22 cellular contexts compared by ENCODE assay signal in the genomic region with DNA sequence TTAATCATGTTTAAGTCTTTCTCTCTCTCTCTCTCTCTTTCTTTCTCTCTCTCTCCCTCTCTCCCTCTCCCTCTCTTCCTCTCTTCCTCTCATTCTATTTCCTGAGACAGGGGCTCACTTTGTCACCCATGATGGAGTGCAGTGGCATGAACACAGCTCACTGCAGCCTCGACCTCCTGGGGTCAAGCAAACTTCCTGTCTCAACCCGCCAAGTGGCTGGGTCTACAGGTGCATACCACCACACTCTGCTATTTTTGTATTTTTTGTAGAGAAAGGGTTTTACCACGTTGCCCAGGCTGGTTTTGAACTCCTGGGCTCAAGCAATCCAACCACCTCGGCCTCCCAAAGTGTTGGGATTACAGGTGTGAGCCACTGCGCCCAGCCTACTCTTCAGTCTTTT. TPM values are rescaled to one million over a fixed set of nuclear protein-coding genes. Genes with fewer than 3 reads are reported as not detected.
"Had no signal": no experiment of that assay in that cellular context is flagged by ENCODE, and none has a peak within 500 bp of the region (broad histone marks: within the 10 kb centered on the region; RNA-seq: fewer than 3 reads in every experiment).

No MANE protein-coding gene starts in this region.

- H3K4me3 Mint-ChIP-seq: nephron, type B pancreatic cell had no signal

- H3K9me3 ChIP-seq: sigmoid colon, suprapubic skin, thyroid gland had no signal

- H3K27ac Mint-ChIP-seq: nephron, type B pancreatic cell had no signal

- ATAC-seq: left cardiac atrium; left ventricle myocardium superior; stimulated activated naive CD8-positive, alpha-beta T cell treated with anti-CD3 and anti-CD28 coated beads, Interleukin-15, Interleukin-2, amounts not matched to agents 100 U/mL and 50 U/mL, for 24 hours had no signal

- H3K9me3 Mint-ChIP-seq: type B pancreatic cell had no signal

- H3K4me1 ChIP-seq: sigmoid colon, suprapubic skin, thyroid gland had no signal

- H3K36me3 Mint-ChIP-seq: naive B cell, type B pancreatic cell had no signal

- FAIRE-seq: kidney, urothelium cell line had no signal

- H3K27me3 ChIP-seq: dorsolateral prefrontal cortex, hepatocyte, sigmoid colon, suprapubic skin, thyroid gland had no signal

- H3K4me1 Mint-ChIP-seq: nephron had no signal

- H3K27ac ChIP-seq: dorsolateral prefrontal cortex, hepatocyte, sigmoid colon, skin epidermis, suprapubic skin, thyroid gland had no signal

- DNase-seq: cortex of kidney; dorsolateral prefrontal cortex; effector CD8-positive, alpha-beta T cell; foreskin melanocyte; head of caudate nucleus; kidney; left cardiac atrium; left ventricle myocardium superior; mesendoderm; naive B cell; sigmoid colon; stimulated activated naive CD8-positive, alpha-beta T cell treated with anti-CD3 and anti-CD28 coated beads, Interleukin-15, Interleukin-2, amounts not matched to agents 100 U/mL and 50 U/mL, for 24 hours; thyroid gland had no signal

- H3K27me3 Mint-ChIP-seq: naive B cell, type B pancreatic cell had no signal

- H3K4me2 ChIP-seq: hepatocyte had no signal

- H3K4me3 ChIP-seq: dorsolateral prefrontal cortex, hepatocyte, lung, sigmoid colon, skin epidermis, suprapubic skin, thyroid gland had no signal

- H3K36me3 ChIP-seq: sigmoid colon, suprapubic skin, thyroid gland had no signal

- H2AFZ ChIP-seq: hepatocyte had no signal

- H3K79me2 ChIP-seq: hepatocyte had no signal

RNA-seq across cellular contexts. Expression of a gene that starts 24.4 kb away (rescaled TPM):
- total RNA-seq: osteocyte, pulmonary artery endothelial cell had no signal
